20 cellular contexts compared by ENCODE assay signal in the genomic region with DNA sequence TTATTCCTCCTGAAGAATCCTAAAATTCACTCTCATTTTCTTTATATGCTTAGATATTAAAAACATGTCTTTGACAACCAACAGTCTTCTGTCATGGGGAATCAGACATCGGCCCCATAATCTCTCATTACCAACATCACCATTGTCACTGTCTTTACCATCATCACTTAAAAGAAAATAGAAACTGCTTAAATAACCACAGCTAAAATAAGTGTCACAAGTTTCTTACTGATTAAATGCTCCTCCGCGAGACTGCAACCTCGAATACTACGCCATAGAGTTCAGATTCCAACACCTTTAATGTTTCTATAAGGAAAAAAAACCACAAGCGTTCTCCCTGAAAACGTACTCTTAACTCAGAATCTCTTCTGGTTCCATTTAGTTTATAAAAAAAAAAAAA.
A peak's percentile ranks its signal among the peaks of the same experiment; 100 is the strongest.
DNase-seq lines count a peak whose midpoint lies in the region.
"Had no signal": no experiment of that assay in that cellular context is flagged by ENCODE, and none has a peak within 500 bp of the region (broad histone marks: within the 10 kb centered on the region; RNA-seq: fewer than 3 reads in every experiment).

No MANE protein-coding gene starts in this region.

- CTCF ChIA-PET in activated naive CD4-positive, alpha-beta T cell treated with anti-CD3 and anti-CD28 coated beads for 36 hours (lab: Charles Lee): interaction anchor here (0.7 to 1.7 kb wide), 5 partner anchors 16 to 35 kb away, joined by 3 to 7 read pairs (median 4); no protein-coding TSS in a partner anchor
- CTCF ChIA-PET in CD4-positive, alpha-beta memory T cell (lab: Charles Lee; ENCODE audit: partially characterized antibody): interaction anchor here (1.1 kb wide), 1 partner anchor 32 kb away, joined by 3 read pairs; no protein-coding TSS in a partner anchor

- no peaks in the 10 kb centered on the region for H3K27me3 Mint-ChIP-seq in activated naive CD4-positive, alpha-beta T cell treated with anti-CD3 and anti-CD28 coated beads for 36 hours (ENCODE audit: low read depth)
- no peaks in the 10 kb centered on the region for H3K27me3 Mint-ChIP-seq in CD4-positive, alpha-beta memory T cell
- peaks cover 0 to 2% (median 0%) of the 10 kb centered on the region in 3 donors for H3K27me3 Mint-ChIP-seq in immature natural killer cell (ENCODE audit: low read depth in 3 of 3)

- H3K27me3 ChIP-seq in CD4-positive, alpha-beta memory T cell (ENCODE audit: insufficient read depth, low read length): no peaks in the 10 kb centered on the region

- H3K36me3 Mint-ChIP-seq in activated naive CD4-positive, alpha-beta T cell treated with anti-CD3 and anti-CD28 coated beads for 36 hours (ENCODE audit: low read depth): peaks cover 4% of the 10 kb centered on the region
- peaks cover 0 to 4% of the 10 kb centered on the region in 2 donors for H3K36me3 Mint-ChIP-seq in CD4-positive, alpha-beta memory T cell
- H3K36me3 Mint-ChIP-seq in immature natural killer cell: peaks cover 0 to 10% (median 0%) of the 10 kb centered on the region in 3 donors

- no peaks in the 10 kb centered on the region for H3K36me3 ChIP-seq in CD4-positive, alpha-beta memory T cell (ENCODE audit: insufficient read depth, low read length)
- H3K36me3 ChIP-seq in KOPT-K1 (ENCODE audit: insufficient read depth, low read length): peaks cover 5% of the 10 kb centered on the region; the same call in 1 of the 2 replicates

- H3K4me1 ChIP-seq in CD4-positive, alpha-beta memory T cell (ENCODE audit: insufficient read depth, low read length): peaks cover 26% of the 10 kb centered on the region

- POLR2A ChIA-PET in CD4-positive, alpha-beta memory T cell (lab: Charles Lee; ENCODE audit: partially characterized antibody): interaction anchor here (1.8 to 4.2 kb wide), 4 partner anchors 9 to 19 kb away, joined by 4 to 16 read pairs (median 8); no protein-coding TSS in a partner anchor

- H3K4me3 ChIP-seq in CD4-positive, alpha-beta memory T cell (ENCODE audit: low read length in 2 of 2): no peak overlapping the region

- intact Hi-C loops in activated naive CD4-positive, alpha-beta T cell treated with anti-CD3 and anti-CD28 coated beads for 36 hours (cut with micrococcal nuclease): loop anchor here (1.0 to 2.0 kb wide), 2 partner anchors 26 to 53 kb away; no protein-coding TSS in a partner anchor
- intact Hi-C loops in CD4-positive, alpha-beta memory T cell (cut with micrococcal nuclease): no loop called here

- H3K9me3 Mint-ChIP-seq in activated naive CD4-positive, alpha-beta T cell treated with anti-CD3 and anti-CD28 coated beads for 36 hours: no peaks in the 10 kb centered on the region
- no peaks in the 10 kb centered on the region for H3K9me3 Mint-ChIP-seq in CD4-positive, alpha-beta memory T cell
- no peaks in the 10 kb centered on the region for H3K9me3 Mint-ChIP-seq in immature natural killer cell

- peak overlapping the region; percentile 92 for H3K27ac Mint-ChIP-seq in activated naive CD4-positive, alpha-beta T cell treated with anti-CD3 and anti-CD28 coated beads for 36 hours
- H3K27ac Mint-ChIP-seq in CD4-positive, alpha-beta memory T cell: peak overlapping the region in 5 of 7 donors; percentile 13 to 64 (median 55)
- H3K27ac Mint-ChIP-seq in immature natural killer cell: peak overlapping the region in 1 of 6 donors; percentile 80

- no peaks in the 10 kb centered on the region for H3K9me3 ChIP-seq in CD4-positive, alpha-beta memory T cell (ENCODE audit: control insufficient read depth in 1 of 2, low read length in 2 of 2)
- H3K9me3 ChIP-seq in KOPT-K1 (ENCODE audit: insufficient read depth, low read length, poor library complexity, severe bottlenecking): no peaks in the 10 kb centered on the region

- H3K4me1 Mint-ChIP-seq in activated naive CD4-positive, alpha-beta T cell treated with anti-CD3 and anti-CD28 coated beads for 36 hours (ENCODE audit: low read depth): peaks cover 84% of the 10 kb centered on the region
- peaks cover 35 to 77% (median 49%) of the 10 kb centered on the region in 4 donors for H3K4me1 Mint-ChIP-seq in CD4-positive, alpha-beta memory T cell
- H3K4me1 Mint-ChIP-seq in immature natural killer cell: peaks cover 13 to 36% of the 10 kb centered on the region in 2 donors

- H3K27ac ChIP-seq in CD4-positive, alpha-beta memory T cell (ENCODE audit: low read depth, low read length): no peak overlapping the region
- peak overlapping the region; percentile 60 for H3K27ac ChIP-seq in KOPT-K1 (ENCODE audit: low read depth, low read length, poor library complexity, severe bottlenecking)

- H3K4me3 Mint-ChIP-seq in activated naive CD4-positive, alpha-beta T cell treated with anti-CD3 and anti-CD28 coated beads for 36 hours: peak overlapping the region; percentile 58
- H3K4me3 Mint-ChIP-seq in CD4-positive, alpha-beta memory T cell: peak overlapping the region in 6 of 8 donors; percentile 6 to 51 (median 32)
- peak overlapping the region in 3 of 5 donors; percentile 9 to 69 (median 22) for H3K4me3 Mint-ChIP-seq in immature natural killer cell

- DNase-seq in activated naive CD4-positive, alpha-beta T cell treated with anti-CD3 and anti-CD28 coated beads for 36 hours: no peak
- no peak for DNase-seq in activated naive CD4-positive, alpha-beta T cell treated with Interleukin-2 at 50 U/mL for 16 hours
- DNase-seq in CD4-positive, alpha-beta memory T cell: no peak
- DNase-seq in immature natural killer cell (no peak), KG1 (lab: John Stamatoyannopoulos, UW) (no peak), NCI-H748 (lab: John Stamatoyannopoulos, UW; ENCODE audit: unreplicated experiment) (no peak)
- DNase-seq: ACHN, C1 segment of cervical spinal cord, COR-L47, DMS 273 treated with DMSO at 0.1 percent for 48 hours, GDM1, H7, KBM-7, NCI-H1417 treated with DMSO at 0.1 percent for 48 hours, NCI-H187 treated with DMSO at 0.1 percent for 48 hours, NCI-H226, NCI-H524, PC-3, RPMI8226 had no signal
